22 cellular contexts compared by ENCODE assay signal in the genomic region with DNA sequence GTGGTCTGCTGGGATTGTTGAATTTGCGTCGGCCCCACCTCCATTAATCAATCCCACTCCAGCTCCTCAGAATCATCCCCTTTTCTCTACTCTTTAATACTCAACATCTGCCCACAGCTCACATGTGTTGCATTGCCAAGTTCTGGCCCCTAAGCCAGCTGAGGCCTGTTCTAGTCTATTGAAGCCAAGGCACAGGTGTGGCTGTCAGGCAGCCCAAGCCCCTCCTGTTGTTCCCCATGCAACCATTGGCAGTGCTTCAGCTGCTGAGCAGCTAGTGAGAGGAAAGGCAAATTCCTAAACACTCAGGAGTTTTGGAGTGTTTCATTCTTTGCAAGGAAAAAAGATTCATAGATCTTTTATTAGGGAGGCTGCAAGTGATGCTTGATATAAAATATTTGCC.
"Had no signal": no experiment of that assay in that cellular context is flagged by ENCODE, and none has a peak within 500 bp of the region (broad histone marks: within the 10 kb centered on the region; RNA-seq: fewer than 3 reads in every experiment).

No MANE protein-coding gene starts in this region.

- H3K9me3 ChIP-seq: esophagus squamous epithelium, ovary, psoas muscle, thoracic aorta had no signal

- H3K36me3 Mint-ChIP-seq: naive thymus-derived CD8-positive, alpha-beta T cell; stimulated activated naive B cell treated with anti-CD40 and anti-IgM and Interleukin-4, amounts not matched to agents 10 μg/mL and 1 μg/mL and 100 μg/mL, for 72 hours had no signal

- H3K27ac ChIP-seq: esophagus squamous epithelium, ovary, psoas muscle, thoracic aorta, transverse colon, vagina had no signal

- H3K27ac Mint-ChIP-seq: effector memory CD8-positive, alpha-beta T cell; stimulated activated naive B cell treated with anti-CD40 and anti-IgM and Interleukin-4, amounts not matched to agents 10 μg/mL and 1 μg/mL and 100 μg/mL, for 72 hours; stimulated activated naive CD8-positive, alpha-beta T cell treated with anti-CD3 and anti-CD28 coated beads, Interleukin-15, Interleukin-2, amounts not matched to agents 100 ng/mL and 50 ng/mL, for 24 hours had no signal

- H3K4me3 Mint-ChIP-seq: effector memory CD8-positive, alpha-beta T cell; naive thymus-derived CD8-positive, alpha-beta T cell; stimulated activated naive B cell treated with anti-CD40 and anti-IgM and Interleukin-4, amounts not matched to agents 10 μg/mL and 1 μg/mL and 100 μg/mL, for 72 hours; stimulated activated naive CD8-positive, alpha-beta T cell treated with anti-CD3 and anti-CD28 coated beads, Interleukin-15, Interleukin-2, amounts not matched to agents 100 ng/mL and 50 ng/mL, for 24 hours had no signal

- H3K36me3 ChIP-seq: esophagus squamous epithelium, ovary, thoracic aorta, transverse colon, vagina had no signal

- ATAC-seq: effector memory CD8-positive, alpha-beta T cell; naive thymus-derived CD8-positive, alpha-beta T cell; psoas muscle; right cardiac atrium; stimulated activated naive B cell treated with anti-CD40 and anti-IgM and Interleukin-4, amounts not matched to agents 10 μg/mL and 1 μg/mL and 100 μg/mL, for 72 hours had no signal

- H3K4me1 ChIP-seq: esophagus squamous epithelium, psoas muscle, transverse colon, vagina had no signal

- H3K27me3 ChIP-seq: esophagus squamous epithelium, ovary, vagina had no signal

- DNase-seq: cortex of kidney; effector memory CD8-positive, alpha-beta T cell; erythroblast; esophagus squamous epithelium; foreskin melanocyte; hypothalamus; mesenchymal stem cell; midbrain; naive thymus-derived CD8-positive, alpha-beta T cell; occipital lobe; ovary; posterior cingulate gyrus; psoas muscle; right cardiac atrium; small intestine; stimulated activated CD4-positive, alpha-beta T cell treated with anti-CD3 and anti-CD28 coated beads, Interleukin-15, amount 100 ng/mL, for 24 hours; stimulated activated CD4-positive, alpha-beta T cell treated with anti-CD3 and anti-CD28 coated beads, Interleukin-2, amount 100 ng/mL, for 48 hours; stimulated activated naive B cell treated with anti-CD40 and anti-IgM and Interleukin-4, amounts not matched to agents 10 μg/mL and 1 μg/mL and 100 μg/mL, for 72 hours; transverse colon had no signal

- H3K4me1 Mint-ChIP-seq: stimulated activated naive B cell treated with anti-CD40 and anti-IgM and Interleukin-4, amounts not matched to agents 10 μg/mL and 1 μg/mL and 100 μg/mL, for 72 hours had no signal

- H3K4me3 ChIP-seq: esophagus squamous epithelium, ovary, psoas muscle, thoracic aorta, transverse colon, vagina had no signal

- H3K27me3 Mint-ChIP-seq: stimulated activated naive CD8-positive, alpha-beta T cell treated with anti-CD3 and anti-CD28 coated beads, Interleukin-15, Interleukin-2, amounts not matched to agents 100 ng/mL and 50 ng/mL, for 24 hours had no signal
